Comparison of ENCODE assay signal across 24 cellular contexts in genomic region chr20:46062621-46063020, GRCh38. TPM values are rescaled to one million over a fixed set of nuclear protein-coding genes. Genes with fewer than 3 reads are reported as not detected.
DNase-seq lines count a peak whose midpoint lies in the region; ATAC-seq and TF ChIP-seq lines count a peak whose summit lies in the region.
"Had no signal": no experiment of that assay in that cellular context is flagged by ENCODE, and none has a peak within 500 bp of the region (broad histone marks: within the 10 kb centered on the region; RNA-seq: fewer than 3 reads in every experiment).

No MANE protein-coding gene starts in this region.

- intact Hi-C loops in PC-3 (cut with micrococcal nuclease): no loop called here
- intact Hi-C loops in dendritic cell treated with granulocyte-macrophage colony-stimulating factor and Interleukin-4, amounts not matched to agents 40 ng/mL and 50 ng/mL, for 4 days (cut with micrococcal nuclease): no loop called here

- H3K27ac Mint-ChIP-seq in dendritic cell treated with granulocyte-macrophage colony-stimulating factor and Interleukin-4, amounts not matched to agents 40 ng/mL and 50 ng/mL, for 4 days: peak overlapping the region; percentile 93
- peak overlapping the region; percentile 26 for H3K27ac Mint-ChIP-seq in glutamatergic neuron (ENCODE audit: unreplicated experiment)

- peaks cover 81% of the 10 kb centered on the region for H3K4me1 Mint-ChIP-seq in dendritic cell treated with granulocyte-macrophage colony-stimulating factor and Interleukin-4, amounts not matched to agents 40 ng/mL and 50 ng/mL, for 4 days (ENCODE audit: low read depth)
- peaks cover 34% of the 10 kb centered on the region for H3K4me1 Mint-ChIP-seq in glutamatergic neuron (ENCODE audit: low read depth, unreplicated experiment)

- peaks cover 65% of the 10 kb centered on the region for H3K36me3 Mint-ChIP-seq in dendritic cell treated with granulocyte-macrophage colony-stimulating factor and Interleukin-4, amounts not matched to agents 40 ng/mL and 50 ng/mL, for 4 days (ENCODE audit: low read depth)
- H3K36me3 Mint-ChIP-seq in glutamatergic neuron (ENCODE audit: unreplicated experiment): peaks cover 15% of the 10 kb centered on the region

- peaks cover 6% of the 10 kb centered on the region for H3K27me3 Mint-ChIP-seq in dendritic cell treated with granulocyte-macrophage colony-stimulating factor and Interleukin-4, amounts not matched to agents 40 ng/mL and 50 ng/mL, for 4 days
- peaks cover 2% of the 10 kb centered on the region for H3K27me3 Mint-ChIP-seq in glutamatergic neuron (ENCODE audit: unreplicated experiment)

- no peaks in the 10 kb centered on the region for H3K9me3 Mint-ChIP-seq in dendritic cell treated with granulocyte-macrophage colony-stimulating factor and Interleukin-4, amounts not matched to agents 40 ng/mL and 50 ng/mL, for 4 days
- peaks cover 2% of the 10 kb centered on the region for H3K9me3 Mint-ChIP-seq in glutamatergic neuron (ENCODE audit: unreplicated experiment)
- H3K9me3 Mint-ChIP-seq: IgD-negative memory B cell had no signal

- H3K36me3 ChIP-seq in BLaER1 (peaks cover 95% of the 10 kb centered on the region), PC-3 (ENCODE audit: low read depth, low read length) (peaks cover 59% of the 10 kb centered on the region), MG63 (peaks cover 70% of the 10 kb centered on the region)

- POLR2A ChIA-PET in PC-3 (lab: Charles Lee; ENCODE audit: unreplicated experiment): no interaction called here

- peak overlapping the region; percentile 65 for H3K4me2 ChIP-seq in BLaER1
- H3K4me2 ChIP-seq in PC-3 (ENCODE audit: low read length): no peak overlapping the region

- H3K27ac ChIP-seq in BLaER1: no peak overlapping the region
- no peak overlapping the region for H3K27ac ChIP-seq in PC-3 (ENCODE audit: low read length)
- H3K27ac ChIP-seq: SK-N-MC had no signal

- TF ChIP-seq CTCF in PC-3 (conservative IDR thresholded peaks at IDR 0.05; ENCODE audit: low read depth, low read length) (no peak), glutamatergic neuron (IDR thresholded peaks at IDR 0.05; ENCODE audit: partially characterized antibody, unreplicated experiment) (no peak)

- H3F3A ChIP-seq in PC-3 (ENCODE audit: low read length, unreplicated experiment): no peaks in the 10 kb centered on the region

- no peak for ATAC-seq in PC-3
- ATAC-seq in GM21381 (IDR thresholded peaks at IDR 0.05; ENCODE audit: unreplicated experiment): no peak
- ATAC-seq: Panc1 had no signal

- CTCF ChIA-PET in PC-3 (lab: Charles Lee): no interaction called here

- peaks cover 29% of the 10 kb centered on the region for H3K4me1 ChIP-seq in BLaER1
- H3K4me1 ChIP-seq in PC-3 (ENCODE audit: insufficient read depth, low read length): no peaks in the 10 kb centered on the region

- H4K20me1 ChIP-seq in BLaER1 (peaks cover 99% of the 10 kb centered on the region), PC-3 (ENCODE audit: low read length) (no peaks in the 10 kb centered on the region)

- H2AFZ ChIP-seq in PC-3 (ENCODE audit: low read length): no peak overlapping the region

- TSS peak; percentile 3 for BruUV-seq in PC-3 (replicated peaks; lab: Mats Ljungman, UMichigan)

- H3K9me3 ChIP-seq in BLaER1 (no peaks in the 10 kb centered on the region), PC-3 (ENCODE audit: low read length) (no peaks in the 10 kb centered on the region), MG63 (no peaks in the 10 kb centered on the region)

- H3K79me2 ChIP-seq in PC-3 (ENCODE audit: low read length): no peaks in the 10 kb centered on the region

- H3K4me3 Mint-ChIP-seq in dendritic cell treated with granulocyte-macrophage colony-stimulating factor and Interleukin-4, amounts not matched to agents 40 ng/mL and 50 ng/mL, for 4 days: no peak overlapping the region
- peak overlapping the region; percentile 12 for H3K4me3 Mint-ChIP-seq in glutamatergic neuron (ENCODE audit: unreplicated experiment)
- H3K4me3 Mint-ChIP-seq: CD14-positive monocyte had no signal

- no peak for DNase-seq in PC-3
- DNase-seq in glutamatergic neuron: no peak
- DNase-seq in RPMI8226: no peak
- DNase-seq in MG63: no peak
- no peak for DNase-seq in NCI-H187 treated with DMSO at 0.1 percent for 48 hours (lab: John Stamatoyannopoulos, UW)
- DNase-seq: AML-193; DMS79; H7; MV-4-11; NCI-H1105 treated with DMSO at 0.1 percent for 48 hours; NCI-H2081; NCI-H345; NCI-H774; NK-92 treated with Interleukin-12 subunit alpha and Interleukin-12 subunit beta, amount 100 ng/mL, for 24 hours; SHP77; SW 1271 had no signal

- H3K9ac ChIP-seq in BLaER1: no peak overlapping the region; the same call in 1 of the 2 replicates
- H3K9ac ChIP-seq in PC-3 (ENCODE audit: low read length): no peak overlapping the region

- H3K27me3 ChIP-seq in BLaER1: no peaks in the 10 kb centered on the region
- H3K27me3 ChIP-seq in PC-3 (ENCODE audit: low read length): no peaks in the 10 kb centered on the region
- no peaks in the 10 kb centered on the region for H3K27me3 ChIP-seq in MG63

- H3K9me2 ChIP-seq in PC-3 (replicated peaks; ENCODE audit: low read length): no peaks in the 10 kb centered on the region

- H3K4me3 ChIP-seq in BLaER1 (no peak overlapping the region), PC-3 (ENCODE audit: low read length) (no peak overlapping the region), MG63 (no peak overlapping the region)
- H3K4me3 ChIP-seq: SK-N-MC had no signal

RNA-seq across cellular contexts. Expression of gene NCOA5, which starts 27.1 kb away (rescaled TPM):
- total RNA-seq in PC-3 (2014; rRNA removed) (26.9 and 32.1 TPM in 2 replicates), glutamatergic neuron (ENCODE audit: unreplicated experiment) (42.9 TPM)
- 9.2 and 24.9 TPM in 2 replicates for total RNA-seq in MG63 (2014; rRNA removed; shearing (Covaris generic); ENCODE audit: low replicate concordance)

RNA-seq across cellular contexts. Expression of gene SLC12A5, which starts 33.6 kb away (rescaled TPM):
- total RNA-seq in PC-3 (2014; rRNA removed) (2.4 TPM in 1 of 2 replicates, not detected in the other), glutamatergic neuron (ENCODE audit: unreplicated experiment) (10.4 TPM)
- total RNA-seq in MG63 (2014; rRNA removed; shearing (Covaris generic); ENCODE audit: low replicate concordance): 0.15 and 0.72 TPM in 2 replicates

RNA-seq across cellular contexts. Expression of gene MMP9, which starts 53.9 kb away (rescaled TPM):
- total RNA-seq in PC-3 (2014; rRNA removed) (0.77 and 1.0 TPM in 2 replicates), glutamatergic neuron (ENCODE audit: unreplicated experiment) (0.17 TPM)
- total RNA-seq in MG63 (2014; rRNA removed; shearing (Covaris generic); ENCODE audit: low replicate concordance): 0.07 TPM in 1 of 2 replicates, not detected in the other

RNA-seq across cellular contexts. Expression of gene CD40, which starts 55.5 kb away (rescaled TPM):
- total RNA-seq in PC-3 (2014; rRNA removed) (4.6 and 5.0 TPM in 2 replicates), glutamatergic neuron (ENCODE audit: unreplicated experiment) (1.2 TPM)
- not detected in 2 replicates for total RNA-seq in MG63 (2014; rRNA removed; shearing (Covaris generic); ENCODE audit: low replicate concordance)
- total RNA-seq: A172 had no signal
